ENCODE assay signal across 8 cellular contexts in genomic region chr19:49468746-49469447, GRCh38. TPM values are rescaled to one million over a fixed set of nuclear protein-coding genes. Genes with fewer than 3 reads are reported as not detected.
DNase-seq lines count a peak whose midpoint lies in the region; FAIRE-seq and TF ChIP-seq lines count a peak whose summit lies in the region.

No MANE protein-coding gene starts in this region.

- H3K36me3 ChIP-seq in H7 (replicated peaks; ENCODE audit: control insufficient read depth, insufficient read depth, low read length), result peaks cover 3% of the 10 kb centered on the region

- peaks cover 1% of the 10 kb centered on the region for H3K27me3 ChIP-seq in H7 (ENCODE audit: control insufficient read depth, insufficient read depth, low read length)

- peak; percentile 72 for FAIRE-seq in G401.6 (lab: Jason Lieb, UNC)

- H3K4me3 ChIP-seq in H7 (ENCODE audit: insufficient read depth, low read depth, low read length) (no peak overlapping the region), fibroblast of the aortic adventitia (ENCODE audit: low read depth, low read length) (no peak overlapping the region), skeletal muscle cell (ENCODE audit: low read depth, low read length) (no peak overlapping the region)

- TF ChIP-seq CTCF in fibroblast of the aortic adventitia (IDR thresholded peaks at IDR 0.05; ENCODE audit: insufficient read depth, low read length), result no peak

- DNase-seq in H7 (peak; percentile 91), NCI-H226 (peak; percentile 70), activated T-cell treated with anti-CD3 and anti-CD28 coated beads for 24 hours (ENCODE audit: low read depth) (peak; percentile 66), fibroblast of the aortic adventitia (ENCODE audit: low read depth) (peak; percentile 95), skeletal muscle cell (ENCODE audit: low read depth) (peak; percentile 34), posterior cingulate gyrus (no peak), 8988T (no peak)

- intact Hi-C loops in posterior cingulate gyrus (cut with DNase I), result no loop called here

RNA-seq across cellular contexts. Expression of gene FLT3LG, which starts 5.1 kb away (rescaled TPM):
- 0.55 and 1.6 TPM in 2 replicates for total RNA-seq in H7 (2014; rRNA removed; shearing (Covaris generic))
- 3.7 and 5.4 TPM in 2 replicates for total RNA-seq in fibroblast of the aortic adventitia (ENCODE audit: low replicate concordance)

RNA-seq across cellular contexts. Expression of gene ALDH16A1, which starts 15.9 kb away (rescaled TPM):
- total RNA-seq in H7 (2014; rRNA removed; shearing (Covaris generic)), result 55.5 and 62.2 TPM in 2 replicates
- total RNA-seq in fibroblast of the aortic adventitia (ENCODE audit: low replicate concordance), result 25.0 and 29.6 TPM in 2 replicates

RNA-seq across cellular contexts. Expression of gene PIH1D1, which starts 17.3 kb away (rescaled TPM):
- 172 and 194 TPM in 2 replicates for total RNA-seq in H7 (2014; rRNA removed; shearing (Covaris generic))
- 80.6 and 151 TPM in 2 replicates for total RNA-seq in fibroblast of the aortic adventitia (ENCODE audit: low replicate concordance)

RNA-seq across cellular contexts. Expression of gene RPL13A, which starts 18.5 kb away (rescaled TPM):
- total RNA-seq in H7 (2014; rRNA removed; shearing (Covaris generic)), result 4,136 and 6,335 TPM in 2 replicates
- total RNA-seq in fibroblast of the aortic adventitia (ENCODE audit: low replicate concordance), result 2,039 and 2,642 TPM in 2 replicates

RNA-seq across cellular contexts. Expression of gene RPS11, which starts 27.3 kb away (rescaled TPM):
- 2,449 and 2,647 TPM in 2 replicates for total RNA-seq in H7 (2014; rRNA removed; shearing (Covaris generic))
- total RNA-seq in fibroblast of the aortic adventitia (ENCODE audit: low replicate concordance), result 2,258 and 4,425 TPM in 2 replicates

Comparison
In these comparisons a context has a peak if more than half of its experiments do, and no peak if none do; other contexts are left out.
1. DNase-seq: peak in H7 (single experiment), NCI-H226 (single experiment), activated T-cell treated with anti-CD3 and anti-CD28 coated beads for 24 hours (single experiment), fibroblast of the aortic adventitia (single experiment) and skeletal muscle cell (single experiment); none in posterior cingulate gyrus (0 of 10) and 8988T (single experiment).